ENCODE assay signal across 23 cellular contexts in the genomic region with DNA sequence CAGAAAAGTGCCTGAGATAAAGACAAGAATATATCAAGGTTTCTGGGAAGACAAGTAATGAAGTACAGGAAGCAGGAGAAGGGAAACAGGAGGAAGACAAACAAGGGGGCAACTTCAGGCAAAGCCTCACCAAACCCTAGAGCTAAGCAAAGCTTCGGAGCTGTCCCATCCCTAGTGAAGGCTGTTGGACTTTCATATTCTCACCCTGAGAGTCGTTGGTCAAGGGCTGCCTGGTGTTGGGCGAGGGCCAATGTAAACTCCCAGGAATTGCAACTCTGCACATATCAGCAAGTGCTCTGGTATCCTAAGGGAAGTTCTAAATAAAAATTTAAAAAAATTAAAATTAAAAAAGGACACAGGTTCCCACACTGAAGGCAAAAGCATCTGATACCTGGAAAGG.
DNase-seq lines count a peak whose midpoint lies in the region; ATAC-seq and TF ChIP-seq lines count a peak whose summit lies in the region.
"Had no signal": no experiment of that assay in that cellular context is flagged by ENCODE, and none has a peak within 500 bp of the region (broad histone marks: within the 10 kb centered on the region; RNA-seq: fewer than 3 reads in every experiment).

No MANE protein-coding gene starts in this region.

- H3K4me3 ChIP-seq in mucosa of descending colon (no peak overlapping the region), transverse colon (no peak overlapping the region)

- TF ChIP-seq CTCF in foreskin keratinocyte (conservative IDR thresholded peaks at IDR 0.05) (no peak), mucosa of descending colon (IDR thresholded peaks at IDR 0.05) (no peak), transverse colon (IDR thresholded peaks at IDR 0.05) (no peak), CD14-positive monocyte (IDR thresholded peaks at IDR 0.05) (no peak)

- H3K4me1 ChIP-seq in foreskin keratinocyte (peaks cover 26% of the 10 kb centered on the region), mucosa of descending colon (ENCODE audit: low read depth) (peaks cover 12% of the 10 kb centered on the region), transverse colon (peaks cover 0 to 46% (median 25%) of the 10 kb centered on the region in 4 donors)
- H3K4me1 ChIP-seq: BE2C had no signal

- H3K27me3 Mint-ChIP-seq in activated CD4-positive, alpha-beta memory T cell treated with anti-CD3 and anti-CD28 coated beads for 36 hours = no peaks in the 10 kb centered on the region
- H3K27me3 Mint-ChIP-seq in CD14-positive monocyte (ENCODE audit: low read depth in 3 of 3) = peaks cover 0 to 4% (median 0%) of the 10 kb centered on the region in 3 donors
- H3K27me3 Mint-ChIP-seq: activated CD8-positive, alpha-beta memory T cell treated with anti-CD3 and anti-CD28 coated beads, Interleukin-2, amount 10 ng/mL, durations not matched to agents 7 days and 5 days had no signal

- TF ChIP-seq POLR2A in transverse colon (IDR thresholded peaks at IDR 0.05) = no peak

- no peak for TF ChIP-seq EP300 in transverse colon (IDR thresholded peaks at IDR 0.05; ENCODE audit: low read depth)

- H3K36me3 ChIP-seq in mucosa of descending colon (ENCODE audit: low read depth) (no peaks in the 10 kb centered on the region), transverse colon (no peaks in the 10 kb centered on the region)
- H3K36me3 ChIP-seq: BE2C had no signal

- no peaks in the 10 kb centered on the region for H3K9me3 Mint-ChIP-seq in activated CD4-positive, alpha-beta memory T cell treated with anti-CD3 and anti-CD28 coated beads for 36 hours
- H3K9me3 Mint-ChIP-seq in CD14-positive monocyte = peaks cover 6 to 16% (median 8%) of the 10 kb centered on the region in 7 donors
- H3K9me3 Mint-ChIP-seq: T-helper 1 cell treated with Interleukin-12 subunit alpha and Interleukin-12 subunit beta and Interleukin-4 antibody, amounts not matched to agents 30 μg/mL and 1 μg/mL, for 36 hours had no signal

- in situ Hi-C loops in transverse colon (cut with MboI; ENCODE audit: low pct_ligation_motif_present in 1 of 4, low pct_unique_long_range_greater_than_20kb in 1 of 4, low sequenced_read_pairs in 3 of 4) = no loop called here

- WGBS in transverse colon (ENCODE audit: low coverage in 1 of 2), 2 donors = 16 to 31% methylated on average over 3 of the region's 3 CpGs

- H3K27ac ChIP-seq in foreskin keratinocyte = peak overlapping the region; percentile 78
- H3K27ac ChIP-seq in transverse colon = peak overlapping the region; percentile 50 to 67 (median 62)

- no peak overlapping the region for H3K27ac Mint-ChIP-seq in activated CD4-positive, alpha-beta memory T cell treated with anti-CD3 and anti-CD28 coated beads for 36 hours
- no peak overlapping the region for H3K27ac Mint-ChIP-seq in CD14-positive monocyte
- H3K27ac Mint-ChIP-seq: activated CD8-positive, alpha-beta memory T cell treated with anti-CD3 and anti-CD28 coated beads, Interleukin-2, amount 10 ng/mL, durations not matched to agents 7 days and 5 days; stimulated activated effector memory CD8-positive, alpha-beta T cell treated with anti-CD3 and anti-CD28 coated beads, Interleukin-12 subunit alpha, Interleukin-12 subunit beta, amount 100 ng/mL, for 72 hours; T-helper 1 cell treated with Interleukin-12 subunit alpha and Interleukin-12 subunit beta and Interleukin-4 antibody, amounts not matched to agents 30 μg/mL and 1 μg/mL, for 36 hours had no signal

- intact Hi-C loops in mucosa of descending colon (cut with DNase I, micrococcal nuclease) (no loop called here), transverse colon (cut with DNase I; ENCODE audit: low total_unique reads) (no loop called here), CD14-positive monocyte (cut with micrococcal nuclease) (no loop called here)
- intact Hi-C loops in activated CD4-positive, alpha-beta memory T cell treated with anti-CD3 and anti-CD28 coated beads for 36 hours (cut with micrococcal nuclease) = no loop called here

- POLR2A ChIA-PET in activated CD4-positive, alpha-beta memory T cell treated with anti-CD3 and anti-CD28 coated beads for 36 hours (lab: Charles Lee) = no interaction called here

- ATAC-seq in foreskin keratinocyte (no peak), mucosa of descending colon (peak; percentile 73)
- ATAC-seq: activated CD8-positive, alpha-beta memory T cell treated with anti-CD3 and anti-CD28 coated beads, Interleukin-2, amount 10 ng/mL, durations not matched to agents 7 days and 5 days; Panc1; stimulated activated effector memory CD8-positive, alpha-beta T cell treated with anti-CD3 and anti-CD28 coated beads, Interleukin-12 subunit alpha, Interleukin-12 subunit beta, amount 100 ng/mL, for 72 hours had no signal

- no peak overlapping the region for H3K4me3 Mint-ChIP-seq in activated CD4-positive, alpha-beta memory T cell treated with anti-CD3 and anti-CD28 coated beads for 36 hours
- no peak overlapping the region for H3K4me3 Mint-ChIP-seq in CD14-positive monocyte
- H3K4me3 Mint-ChIP-seq: activated CD8-positive, alpha-beta memory T cell treated with anti-CD3 and anti-CD28 coated beads, Interleukin-2, amount 10 ng/mL, durations not matched to agents 7 days and 5 days; neural crest cell; stimulated activated effector memory CD8-positive, alpha-beta T cell treated with anti-CD3 and anti-CD28 coated beads, Interleukin-12 subunit alpha, Interleukin-12 subunit beta, amount 100 ng/mL, for 72 hours; T-helper 1 cell treated with Interleukin-12 subunit alpha and Interleukin-12 subunit beta and Interleukin-4 antibody, amounts not matched to agents 30 μg/mL and 1 μg/mL, for 36 hours had no signal

- no peaks in the 10 kb centered on the region for H3K4me1 Mint-ChIP-seq in activated CD4-positive, alpha-beta memory T cell treated with anti-CD3 and anti-CD28 coated beads for 36 hours (ENCODE audit: low read depth)
- peaks cover 3% of the 10 kb centered on the region for H3K4me1 Mint-ChIP-seq in CD14-positive monocyte
- H3K4me1 Mint-ChIP-seq: stimulated activated effector memory CD8-positive, alpha-beta T cell treated with anti-CD3 and anti-CD28 coated beads, Interleukin-12 subunit alpha, Interleukin-12 subunit beta, amount 100 ng/mL, for 72 hours had no signal

- no peaks in the 10 kb centered on the region for H3K36me3 Mint-ChIP-seq in activated CD4-positive, alpha-beta memory T cell treated with anti-CD3 and anti-CD28 coated beads for 36 hours
- H3K36me3 Mint-ChIP-seq in CD14-positive monocyte = no peaks in the 10 kb centered on the region
- H3K36me3 Mint-ChIP-seq: activated CD8-positive, alpha-beta memory T cell treated with anti-CD3 and anti-CD28 coated beads, Interleukin-2, amount 10 ng/mL, durations not matched to agents 7 days and 5 days; stimulated activated effector memory CD8-positive, alpha-beta T cell treated with anti-CD3 and anti-CD28 coated beads, Interleukin-12 subunit alpha, Interleukin-12 subunit beta, amount 100 ng/mL, for 72 hours had no signal

- no peaks in the 10 kb centered on the region for H3K9me3 ChIP-seq in mucosa of descending colon
- no peaks in the 10 kb centered on the region for H3K9me3 ChIP-seq in transverse colon
- H3K9me3 ChIP-seq: BE2C had no signal

- CTCF ChIA-PET in activated CD4-positive, alpha-beta memory T cell treated with anti-CD3 and anti-CD28 coated beads for 36 hours (lab: Charles Lee) = no interaction called here

- DNase-seq in NCI-H510A treated with DMSO at 0.1 percent for 48 hours (lab: John Stamatoyannopoulos, UW) = peak; percentile 6
- no peak for DNase-seq in NCI-H510A (lab: John Stamatoyannopoulos, UW)
- no peak for DNase-seq in foreskin keratinocyte
- peak; percentile 68 to 78 (median 77) for DNase-seq in mucosa of descending colon
- DNase-seq in transverse colon = peak; percentile 74
- DNase-seq in islet precursor cell = no peak
- DNase-seq in activated CD4-positive, alpha-beta memory T cell treated with anti-CD3 and anti-CD28 coated beads for 36 hours = no peak
- DNase-seq in CD14-positive monocyte (ENCODE audit: low spot score) = no peak
- DNase-seq: activated CD4-positive, alpha-beta T cell treated with anti-CD3 and anti-CD28 coated beads for 4 hours; activated CD8-positive, alpha-beta memory T cell treated with anti-CD3 and anti-CD28 coated beads, Interleukin-2, amount 10 ng/mL, durations not matched to agents 7 days and 5 days; activated naive CD4-positive, alpha-beta T cell treated with anti-CD3 and anti-CD28 coated beads, Interleukin-2, amount 50 U/mL, for 16 hours; BE2C; COR-L47; EL; kidney; midbrain; NCI-H1105 treated with DMSO at 0.1 percent for 48 hours; NCI-H2107; stimulated activated CD4-positive, alpha-beta T cell treated with anti-CD3 and anti-CD28 coated beads, Interleukin-2, amount 100 ng/mL, for 24 hours had no signal

- H3K27me3 ChIP-seq in foreskin keratinocyte (no peaks in the 10 kb centered on the region), transverse colon (no peaks in the 10 kb centered on the region)
- H3K27me3 ChIP-seq: BE2C had no signal

Comparison
In these comparisons a context has a peak if more than half of its experiments do, and no peak if none do; other contexts are left out.
1. DNase-seq: peak in NCI-H510A treated with DMSO at 0.1 percent for 48 hours (single experiment), mucosa of descending colon (3 of 3) and transverse colon (single experiment); none in NCI-H510A (single experiment), foreskin keratinocyte (0 of 2), islet precursor cell (single experiment), activated CD4-positive, alpha-beta memory T cell treated with anti-CD3 and anti-CD28 coated beads for 36 hours (single experiment) and CD14-positive monocyte (single experiment).